13 cellular contexts compared by ENCODE assay signal in genomic region chr1:160578175-160578693, GRCh38. TPM values are rescaled to one million over a fixed set of nuclear protein-coding genes. Genes with fewer than 3 reads are reported as not detected.
DNase-seq lines count a peak whose midpoint lies in the region; ATAC-seq, FAIRE-seq and TF ChIP-seq lines count a peak whose summit lies in the region.
"Had no signal": no experiment of that assay in that cellular context is flagged by ENCODE, and none has a peak within 500 bp of the region (broad histone marks: within the 10 kb centered on the region; RNA-seq: fewer than 3 reads in every experiment).

No MANE protein-coding gene starts in this region.

- peaks cover 8% of the 10 kb centered on the region for H3K9me3 Mint-ChIP-seq in activated CD4-positive, alpha-beta T cell treated with anti-CD3 and anti-CD28 coated beads, Interleukin-2, amount 10 ng/mL, durations not matched to agents 24 days and 14 days

- peaks cover 72% of the 10 kb centered on the region for H3K4me1 Mint-ChIP-seq in activated CD4-positive, alpha-beta T cell treated with anti-CD3 and anti-CD28 coated beads, Interleukin-2, amount 10 ng/mL, durations not matched to agents 24 days and 14 days
- H3K4me1 Mint-ChIP-seq: WTC11 had no signal

- H3K9me3 ChIP-seq in K562 (replicated peaks; ENCODE audit: control insufficient read depth, insufficient read depth, low read depth, low read length) (no peaks in the 10 kb centered on the region), skeletal muscle tissue (ENCODE audit: control insufficient read depth in 3 of 3, low read length in 3 of 3) (no peaks in the 10 kb centered on the region), hepatocyte (ENCODE audit: low read depth) (no peaks in the 10 kb centered on the region)
- H3K9me3 ChIP-seq: prostate gland had no signal

- H3K27ac Mint-ChIP-seq in activated CD4-positive, alpha-beta T cell treated with anti-CD3 and anti-CD28 coated beads, Interleukin-2, amount 10 ng/mL, durations not matched to agents 24 days and 14 days: peak overlapping the region; percentile 92
- H3K27ac Mint-ChIP-seq: WTC11 had no signal

- in situ Hi-C loops in K562 (cut with MboI): no loop called here

- H3K9me1 ChIP-seq in K562 (ENCODE audit: control insufficient read depth, insufficient read depth, low read length): no peaks in the 10 kb centered on the region

- TF ChIP-seq POLR2A in NB4 (IDR thresholded peaks at IDR 0.05; ENCODE audit: extremely low read depth, insufficient read length) (no peak), K562 (conservative IDR thresholded peaks at IDR 0.05) (no peak)

- no peak for TF ChIP-seq CTCF in NB4 (IDR thresholded peaks at IDR 0.05; ENCODE audit: low read depth, low read length)
- TF ChIP-seq CTCF in K562 (IDR thresholded peaks at IDR 0.05 in 2 of 3, conservative IDR thresholded peaks at IDR 0.05 in 1 of 3; ENCODE audit: insufficient read depth in 2 of 3, low read depth in 1 of 3, low read length in 3 of 3): no peak
- no peak for TF ChIP-seq CTCF in hepatocyte (IDR thresholded peaks at IDR 0.05; ENCODE audit: poor library complexity)

- H3K36me3 Mint-ChIP-seq in activated CD4-positive, alpha-beta T cell treated with anti-CD3 and anti-CD28 coated beads, Interleukin-2, amount 10 ng/mL, durations not matched to agents 24 days and 14 days (ENCODE audit: low read depth): peaks cover 13% of the 10 kb centered on the region
- H3K36me3 Mint-ChIP-seq: WTC11 had no signal

- POLR2A ChIA-PET in K562 (lab: Yijun Ruan, JAX): interaction anchor here (0.6 to 1.9 kb wide), 4 partner anchors 9 to 329 kb away, joined by 3 to 6 read pairs (median 4); no protein-coding TSS in a partner anchor

- no peaks in the 10 kb centered on the region for H3K9me2 ChIP-seq in hepatocyte (replicated peaks; ENCODE audit: insufficient read depth)

- H2AFZ ChIP-seq in K562 (ENCODE audit: low read depth, low read length) (peak overlapping the region; percentile 97), hepatocyte (no peak overlapping the region)

- WGBS in K562 (ENCODE audit: insufficient coverage, low coverage, missing lambda C conversion rate): 15% methylated on average over 3 of the region's 3 CpGs
- WGBS in hepatocyte (ENCODE audit: low lambda C conversion rate, missing lambda C conversion rate): 83% methylated on average over 3 of the region's 3 CpGs

- H3K27ac ChIP-seq in K562 (ENCODE audit: extremely low read depth, low read depth, low read length): peak overlapping the region; percentile 85
- H3K27ac ChIP-seq in skeletal muscle tissue (ENCODE audit: low read depth, low read length): peak overlapping the region; percentile 30
- H3K27ac ChIP-seq in hepatocyte: no peak overlapping the region
- H3K27ac ChIP-seq: prostate gland had no signal

- H4K20me1 ChIP-seq in K562 (replicated peaks; ENCODE audit: control insufficient read depth, insufficient read depth, low read length) (no peaks in the 10 kb centered on the region), hepatocyte (ENCODE audit: insufficient read depth, poor library complexity, severe bottlenecking) (no peaks in the 10 kb centered on the region)

- no peak for DNase-seq in activated CD4-positive, alpha-beta T cell treated with anti-CD3 and anti-CD28 coated beads, Interleukin-2, amount 10 ng/mL, durations not matched to agents 24 days and 14 days
- no peak for DNase-seq in activated CD4-positive, alpha-beta T cell treated with anti-CD3 and anti-CD28 coated beads for 1 hour
- DNase-seq in NB4 (ENCODE audit: low read depth): peak; percentile 28
- DNase-seq in K562 (ENCODE audit: extremely low read depth in 1 of 4, low spot score in 3 of 4): peak in 1 of 4 experiments; percentile 35
- no peak for DNase-seq in hepatocyte (ENCODE audit: low spot score)
- no peak for DNase-seq in GM19238 (ENCODE audit: insufficient read length, low spot score)
- DNase-seq: amygdala had no signal

- no peaks in the 10 kb centered on the region for H3K79me2 ChIP-seq in K562 (ENCODE audit: control insufficient read depth, insufficient read depth, low read length)
- H3K79me2 ChIP-seq in hepatocyte: no peaks in the 10 kb centered on the region

- peak overlapping the region; percentile 88 for H3K4me3 Mint-ChIP-seq in activated CD4-positive, alpha-beta T cell treated with anti-CD3 and anti-CD28 coated beads, Interleukin-2, amount 10 ng/mL, durations not matched to agents 24 days and 14 days
- H3K4me3 Mint-ChIP-seq: WTC11 had no signal

- intact Hi-C loops in activated CD4-positive, alpha-beta T cell treated with anti-CD3 and anti-CD28 coated beads, Interleukin-2, amount 10 ng/mL, durations not matched to agents 24 days and 14 days (cut with micrococcal nuclease): no loop called here
- intact Hi-C loops in K562 (cut with micrococcal nuclease): no loop called here

- ATAC-seq in K562 (peak; percentile 52), GM18909 (IDR thresholded peaks at IDR 0.05; ENCODE audit: poor library complexity, unreplicated experiment) (no peak)
- ATAC-seq: WTC11 had no signal

- 0 out of 2 replicates have a peak, but pooled peaks have one; percentile 2 for TF ChIP-seq EP300 in K562 (IDR thresholded peaks at IDR 0.05; ENCODE audit: low read length)

- CTCF ChIA-PET in K562 (lab: Yijun Ruan, JAX; ENCODE audit: low intra/inter-chr PET ratio): no interaction called here

- no peaks in the 10 kb centered on the region for H3K36me3 ChIP-seq in K562 (ENCODE audit: control insufficient read depth, insufficient read depth, low read length)
- H3K36me3 ChIP-seq in skeletal muscle tissue (ENCODE audit: control insufficient read depth in 3 of 3, insufficient read depth in 3 of 3, low read length in 3 of 3): no peaks in the 10 kb centered on the region
- no peaks in the 10 kb centered on the region for H3K36me3 ChIP-seq in hepatocyte (replicated peaks; ENCODE audit: insufficient read depth, low read depth)
- H3K36me3 ChIP-seq: prostate gland, tibial nerve had no signal

- H3K27me3 Mint-ChIP-seq in activated CD4-positive, alpha-beta T cell treated with anti-CD3 and anti-CD28 coated beads, Interleukin-2, amount 10 ng/mL, durations not matched to agents 24 days and 14 days: no peaks in the 10 kb centered on the region

- H3K4me3 ChIP-seq in NB4 (ENCODE audit: low read depth, low read length) (peak overlapping the region; percentile 69), K562 (no peak overlapping the region), skeletal muscle tissue (ENCODE audit: low read length in 3 of 3) (peak overlapping the region in 1 of 3 donors; percentile 0), hepatocyte (no peak overlapping the region)
- H3K4me3 ChIP-seq: lung had no signal

- peak; percentile 48 for FAIRE-seq in K562 (lab: Jason Lieb, UNC)

- H3K27me3 ChIP-seq in K562 (ENCODE audit: control insufficient read depth in 2 of 2, insufficient read depth in 2 of 2, low read length in 2 of 2): no peaks in the 10 kb centered on the region
- H3K27me3 ChIP-seq in skeletal muscle tissue (ENCODE audit: control insufficient read depth in 3 of 3, insufficient read depth in 3 of 3, low read length in 3 of 3): no peaks in the 10 kb centered on the region
- H3K27me3 ChIP-seq in hepatocyte: no peaks in the 10 kb centered on the region
- H3K27me3 ChIP-seq: tibial nerve had no signal

- H3K4me2 ChIP-seq in K562 (ENCODE audit: insufficient read depth, low read length): peak overlapping the region; percentile 34; the same call in 1 of the 2 replicates
- no peak overlapping the region for H3K4me2 ChIP-seq in hepatocyte

- H3K4me1 ChIP-seq in K562 (replicated peaks in 1 of 2; ENCODE audit: control insufficient read depth in 2 of 2, insufficient read depth in 2 of 2, low read length in 2 of 2) (peaks cover 3 to 73% of the 10 kb centered on the region in 2 experiments; a peak in 4 of 5 replicates), skeletal muscle tissue (ENCODE audit: control insufficient read depth in 3 of 3, insufficient read depth in 3 of 3, low read length in 3 of 3) (no peaks in the 10 kb centered on the region), hepatocyte (ENCODE audit: insufficient read depth) (peaks cover 3% of the 10 kb centered on the region)
- H3K4me1 ChIP-seq: prostate gland had no signal

- BruUV-seq in K562 (replicated peaks; lab: Mats Ljungman, UMichigan): no TSS peak

- 0 out of 4 replicates have a peak, but pooled peaks of 1 of the 2 experiments have one; percentile 12 for TF ChIP-seq RAD21 in K562 (CRISPR knock-in tag; conservative IDR thresholded peaks at IDR 0.05 in 1 of 2, IDR thresholded peaks at IDR 0.05 in 1 of 2)

- H3K9ac ChIP-seq in K562 (ENCODE audit: insufficient read depth in 1 of 2, low read depth in 2 of 2, low read length in 2 of 2) (peak overlapping the region in 1 of 2 experiments; percentile 67; a peak in 2 of 4 replicates), skeletal muscle tissue (ENCODE audit: low read depth in 1 of 3, low read length in 3 of 3) (no peak overlapping the region)

RNA-seq across cellular contexts. Expression of gene CD84, which starts 1.1 kb away (rescaled TPM):
- total RNA-seq in activated CD4-positive, alpha-beta T cell treated with anti-CD3 and anti-CD28 coated beads, Interleukin-2, amount 10 ng/mL, durations not matched to agents 24 days and 14 days: 17.3 and 17.7 TPM in 2 replicates
- 3.9 and 4.7 TPM in 2 replicates for total RNA-seq in K562 (2011; cell fraction: chromatin; rRNA removed; ENCODE audit: low replicate concordance)
- total RNA-seq in K562 (2011; cell fraction: nucleolus; rRNA removed): 1.5 and 2.4 TPM in 2 replicates
- 2.9 and 3.3 TPM in 2 replicates for total RNA-seq in K562 (2011; cell fraction: nucleoplasm; rRNA removed)
- total RNA-seq in K562 (2014; rRNA removed) (0.82 and 1.4 TPM in 2 replicates), K562 (2014; rRNA removed; fragmentation: Illumina TruSeq; extraction: Trizol) (2.2 and 2.5 TPM in 2 replicates), K562 (2015; rRNA removed; fragmentation: Illumina TruSeq; extraction: Trizol) (6.8 TPM in 2 replicates), K562 (2021) (1.9 and 2.5 TPM in 2 replicates), skeletal muscle tissue (3.1 TPM), hepatocyte (0.23 and 0.60 TPM in 2 replicates)
- polyA plus RNA-seq in K562 (2011; rRNA removed) (2.0 and 7.3 TPM in 2 replicates), K562 (2014; fragmentation: Illumina TruSeq; extraction: Trizol) (3.1 and 3.5 TPM in 2 replicates), K562 (2014; fragmentation: Nextera tagmentation; extraction: Ambion mirVana) (1 to 10 TPM; 1.0 to 1.5 TPM), K562 (2014; rRNA removed) (1.6 and 1.8 TPM in 2 replicates), hepatocyte (0.74 TPM in 1 of 2 replicates, not detected in the other)
- 0.37 and 4.0 TPM in 2 replicates for polyA plus RNA-seq in K562 (2011; cell fraction: cytosol; rRNA removed)
- polyA plus RNA-seq in K562 (2011; cell fraction: nucleus; rRNA removed): 2.0 and 6.2 TPM in 2 replicates
- polyA plus RNA-seq in K562 (2012): 3.1 and 5.8 TPM in 2 replicates
- 3.3 and 12.3 TPM in 2 replicates for polyA minus RNA-seq in K562 (2011; rRNA and poly(A)+ RNA removed)
- 0.48 and 1.8 TPM in 2 replicates for polyA minus RNA-seq in K562 (2011; cell fraction: cytosol; rRNA and poly(A)+ RNA removed)
- polyA minus RNA-seq in K562 (2011; cell fraction: nucleus; rRNA and poly(A)+ RNA removed): 0.94 and 7.8 TPM in 2 replicates

RNA-seq across cellular contexts. Expression of gene SLAMF6, which starts 55.2 kb away (rescaled TPM):
- 53.8 and 55.4 TPM in 2 replicates for total RNA-seq in activated CD4-positive, alpha-beta T cell treated with anti-CD3 and anti-CD28 coated beads, Interleukin-2, amount 10 ng/mL, durations not matched to agents 24 days and 14 days
- 0.33 and 0.60 TPM in 2 replicates for total RNA-seq in K562 (2011; cell fraction: chromatin; rRNA removed; ENCODE audit: low replicate concordance)
- 0.66 and 0.67 TPM in 2 replicates for total RNA-seq in K562 (2011; cell fraction: nucleolus; rRNA removed)
- 1.1 and 1.5 TPM in 2 replicates for total RNA-seq in K562 (2011; cell fraction: nucleoplasm; rRNA removed)
- 0.94 and 1.1 TPM in 2 replicates for total RNA-seq in K562 (2014; rRNA removed)
- 1.8 and 2.0 TPM in 2 replicates for total RNA-seq in K562 (2014; rRNA removed; fragmentation: Illumina TruSeq; extraction: Trizol)
- total RNA-seq in K562 (2015; rRNA removed; fragmentation: Illumina TruSeq; extraction: Trizol): 3.9 and 4.8 TPM in 2 replicates
- total RNA-seq in K562 (2021): 0.87 and 1.0 TPM in 2 replicates
- 0.70 and 0.77 TPM in 2 replicates for polyA plus RNA-seq in K562 (2011; rRNA removed)
- polyA plus RNA-seq in K562 (2011; cell fraction: cytosol; rRNA removed): 0.43 and 0.80 TPM in 2 replicates
- polyA plus RNA-seq in K562 (2011; cell fraction: nucleus; rRNA removed): 0.27 and 0.38 TPM in 2 replicates
- 3.0 and 10.1 TPM in 2 replicates for polyA plus RNA-seq in K562 (2012)
- polyA plus RNA-seq in K562 (2014; fragmentation: Illumina TruSeq; extraction: Trizol): 2.0 and 2.9 TPM in 2 replicates
- polyA plus RNA-seq in K562 (2014; fragmentation: Nextera tagmentation; extraction: Ambion mirVana): 1 to 10 TPM in 1 of 2 experiments, under 1 TPM in 1; 0.56 to 1.7 TPM
- polyA plus RNA-seq in K562 (2014; rRNA removed): 0.90 and 1.6 TPM in 2 replicates
- 0.84 and 1.5 TPM in 2 replicates for polyA minus RNA-seq in K562 (2011; rRNA and poly(A)+ RNA removed)
- 0.73 TPM in 1 of 2 replicates, not detected in the other for polyA minus RNA-seq in K562 (2011; cell fraction: cytosol; rRNA and poly(A)+ RNA removed)
- 0.22 and 0.27 TPM in 2 replicates for polyA minus RNA-seq in K562 (2011; cell fraction: nucleus; rRNA and poly(A)+ RNA removed)
- 0.52 TPM for total RNA-seq in skeletal muscle tissue
- not detected in 2 replicates for total RNA-seq in hepatocyte
- not detected in 2 replicates for polyA plus RNA-seq in hepatocyte
- total RNA-seq: WTC11 had no signal
